ENCODE assay signal across 9 cellular contexts in genomic region chr3:13844286-13844685, GRCh38. TPM values are rescaled to one million over a fixed set of nuclear protein-coding genes. Genes with fewer than 3 reads are reported as not detected.
"Had no signal": no experiment of that assay in that cellular context is flagged by ENCODE, and none has a peak within 500 bp of the region (broad histone marks: within the 10 kb centered on the region; RNA-seq: fewer than 3 reads in every experiment).

No MANE protein-coding gene starts in this region.

- H3K4me3 ChIP-seq: GM23338, K562 had no signal

- ATAC-seq: GM23338, K562 had no signal

- H3K4me2 ChIP-seq: GM23338 had no signal

- H3K27ac ChIP-seq: HL-60 had no signal

- H2AFZ ChIP-seq: GM23338 had no signal

- FAIRE-seq: H1, H54, HTR-8/SVneo, K562 had no signal

- DNase-seq: H9, HCEC 1CT, IMR-90 had no signal

RNA-seq across cellular contexts. Expression of gene WNT7A, which starts 35.6 kb away (rescaled TPM):
- total RNA-seq: GM23338, H1, H9, IMR-90, K562 had no signal
